In the genomic region with DNA sequence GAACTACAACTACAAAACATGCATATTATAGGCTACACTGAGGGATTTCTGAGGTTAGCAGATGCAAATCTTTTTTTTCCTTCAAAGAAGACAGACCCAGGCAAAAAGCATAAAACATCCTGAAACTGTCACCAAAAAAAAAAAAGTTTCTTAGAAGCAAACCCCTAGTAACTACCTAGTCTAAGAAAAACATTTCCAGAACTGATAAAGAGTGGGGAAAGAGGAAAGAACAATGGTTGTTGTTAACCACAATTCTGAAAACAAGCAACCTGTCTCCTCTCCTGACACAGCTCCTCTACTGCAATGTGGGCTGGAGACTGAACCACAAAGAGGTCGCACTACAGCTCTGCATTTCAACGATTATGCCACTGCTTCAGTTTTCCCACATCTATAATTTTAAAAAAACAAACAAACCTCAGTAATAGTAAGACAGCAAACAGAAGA, we compare ENCODE assay signal across 1 cellular context.
TF ChIP-seq lines count a peak whose summit lies in the region.

No MANE protein-coding gene starts in this region.

TF ChIP-seq in HepG2, 621 proteins besides CTCF, POLR2A, EP300 and RAD21 (continued from another document):
- TF ChIP-seq, protein P1, sequence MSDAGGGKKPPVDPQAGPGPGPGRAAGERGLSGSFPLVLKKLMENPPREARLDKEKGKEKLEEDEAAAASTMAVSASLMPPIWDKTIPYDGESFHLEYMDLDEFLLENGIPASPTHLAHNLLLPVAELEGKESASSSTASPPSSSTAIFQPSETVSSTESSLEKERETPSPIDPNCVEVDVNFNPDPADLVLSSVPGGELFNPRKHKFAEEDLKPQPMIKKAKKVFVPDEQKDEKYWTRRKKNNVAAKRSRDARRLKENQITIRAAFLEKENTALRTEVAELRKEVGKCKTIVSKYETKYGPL (CRISPR knock-in tag; IDR thresholded peaks at IDR 0.05) = no peak
- TF ChIP-seq PHB2 (IDR thresholded peaks at IDR 0.05; ENCODE audit: partially characterized antibody) = no peak
- no peak for TF ChIP-seq TARDBP (CRISPR knock-in tag; IDR thresholded peaks at IDR 0.05)
- no peak for TF ChIP-seq TOPORS (CRISPR knock-in tag; IDR thresholded peaks at IDR 0.05)
- TF ChIP-seq ZNF7 (CRISPR knock-in tag; IDR thresholded peaks at IDR 0.05) = no peak
TF ChIP-seq in HepG2: peak in this region for 0.
